9 cellular contexts compared by ENCODE assay signal in the genomic region with DNA sequence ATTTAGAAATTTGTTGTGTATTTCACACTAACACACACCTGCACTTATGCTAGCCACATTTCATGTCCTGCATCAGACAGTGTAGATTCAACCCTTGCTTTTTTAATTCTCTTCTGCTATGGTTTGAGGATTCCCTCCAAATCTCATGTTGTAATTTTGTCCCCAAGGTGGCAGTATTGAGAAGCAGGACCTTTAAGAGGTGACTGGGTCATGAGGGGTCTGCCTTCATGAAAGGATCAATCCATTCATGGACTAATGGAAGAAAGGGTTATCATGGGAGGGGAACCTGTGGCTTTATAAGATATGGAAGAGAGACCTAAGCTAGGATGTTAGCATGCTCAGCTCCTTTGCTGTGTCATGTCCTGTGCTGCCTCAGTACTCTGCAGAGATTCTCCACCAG.
DNase-seq lines count a peak whose midpoint lies in the region; FAIRE-seq and TF ChIP-seq lines count a peak whose summit lies in the region.
"Had no signal": no experiment of that assay in that cellular context is flagged by ENCODE, and none has a peak within 500 bp of the region (broad histone marks: within the 10 kb centered on the region; RNA-seq: fewer than 3 reads in every experiment).

No MANE protein-coding gene starts in this region.

- H3K36me3 ChIP-seq in WERI-Rb-1, result no peaks in the 10 kb centered on the region
- H3K36me3 ChIP-seq in keratinocyte (ENCODE audit: control insufficient read depth in 2 of 2, extremely low read depth in 1 of 2, insufficient read depth in 2 of 2, low read length in 2 of 2), result no peaks in the 10 kb centered on the region
- no peaks in the 10 kb centered on the region for H3K36me3 ChIP-seq in ovary

- no peaks in the 10 kb centered on the region for H3K4me1 Mint-ChIP-seq in activated T-cell treated with anti-CD3 and anti-CD28 coated beads, Interleukin-2, amount 50 U/mL, for 24 hours (ENCODE audit: low read depth)

- H3K9me1 ChIP-seq in keratinocyte (ENCODE audit: control insufficient read depth, extremely low read depth, insufficient read depth, low read length), result no peaks in the 10 kb centered on the region

- intact Hi-C loops in ovary (cut with DNase I), result no loop called here

- no peaks in the 10 kb centered on the region for H4K20me1 ChIP-seq in keratinocyte (ENCODE audit: control insufficient read depth, extremely low read depth, insufficient read depth, low read length)

- H3K9ac ChIP-seq in keratinocyte (ENCODE audit: control insufficient read depth, extremely low read depth, insufficient read depth, low read length), result no peak overlapping the region

- no peak overlapping the region for H2AFZ ChIP-seq in keratinocyte (ENCODE audit: control insufficient read depth, low read length)

- H3K27me3 ChIP-seq in WERI-Rb-1 (ENCODE audit: insufficient read depth, low read depth, severe bottlenecking), result no peaks in the 10 kb centered on the region
- no peaks in the 10 kb centered on the region for H3K27me3 ChIP-seq in keratinocyte (ENCODE audit: control insufficient read depth, extremely low read depth, insufficient read depth, low read length)
- no peaks in the 10 kb centered on the region for H3K27me3 ChIP-seq in ovary

- H3K36me3 Mint-ChIP-seq in activated T-cell treated with anti-CD3 and anti-CD28 coated beads, Interleukin-2, amount 50 U/mL, for 24 hours (ENCODE audit: low read depth), result no peaks in the 10 kb centered on the region

- H3K4me1 ChIP-seq in keratinocyte (ENCODE audit: control insufficient read depth, extremely low read depth, insufficient read depth, low read length) (peaks cover 3% of the 10 kb centered on the region), ovary (ENCODE audit: insufficient read depth) (no peaks in the 10 kb centered on the region)

- in situ Hi-C loops in ACHN (cut with HindIII; ENCODE audit: low pct_ligation_motif_present, low pct_unique_long_range_greater_than_20kb, low sequenced_read_pairs), result no loop called here

- no peak for TF ChIP-seq POLR2A in ovary (IDR thresholded peaks at IDR 0.05)

- H3K9me3 ChIP-seq in WERI-Rb-1 (ENCODE audit: severe bottlenecking), result no peaks in the 10 kb centered on the region
- H3K9me3 ChIP-seq in keratinocyte (ENCODE audit: control insufficient read depth, low read depth, low read length), result no peaks in the 10 kb centered on the region
- no peaks in the 10 kb centered on the region for H3K9me3 ChIP-seq in ovary

- H3K79me2 ChIP-seq in keratinocyte (ENCODE audit: control insufficient read depth, insufficient read depth, low read length), result no peaks in the 10 kb centered on the region

- dilution Hi-C loops in keratinocyte (cut with MboI; ENCODE audit: extremely low pct_ligation_motif_present, low sequenced_read_pairs), result no loop called here

- H3K4me3 ChIP-seq in WERI-Rb-1 (ENCODE audit: low read depth, low read length) (no peak overlapping the region), keratinocyte (ENCODE audit: control insufficient read depth in 2 of 3, extremely low read depth in 1 of 3, insufficient read depth in 2 of 3, low read depth in 1 of 3, low read length in 3 of 3) (no peak overlapping the region), ovary (no peak overlapping the region)

- TF ChIP-seq EP300 in ovary (IDR thresholded peaks at IDR 0.05), result no peak

- peak overlapping the region; percentile 60 for H3K27ac ChIP-seq in WERI-Rb-1
- no peak overlapping the region for H3K27ac ChIP-seq in keratinocyte (ENCODE audit: control insufficient read depth, insufficient read depth, low read length)
- no peak overlapping the region for H3K27ac ChIP-seq in ovary

- no peaks in the 10 kb centered on the region for H3K27me3 Mint-ChIP-seq in activated T-cell treated with anti-CD3 and anti-CD28 coated beads, Interleukin-2, amount 50 U/mL, for 24 hours

- no peak for FAIRE-seq in keratinocyte (lab: Jason Lieb, UNC)

- peak; percentile 65 for DNase-seq in ACHN
- peak; percentile 9 for DNase-seq in HK-2 (ENCODE audit: unreplicated experiment)
- DNase-seq in WERI-Rb-1, result peak; percentile 59
- DNase-seq in keratinocyte (ENCODE audit: low read depth, low spot score), result no peak
- DNase-seq in activated T-cell treated with anti-CD3 and anti-CD28 coated beads, Interleukin-2, amount 50 U/mL, for 24 hours, result no peak
- DNase-seq in ovary, result no peak
- DNase-seq in ecto neural progenitor cell (ENCODE audit: low spot score), result no peak
- DNase-seq in NOMO-1 (lab: John Stamatoyannopoulos, UW; ENCODE audit: unreplicated experiment in 2 of 2), result no peak
- DNase-seq: NCI-H1092 treated with DMSO at 0.1 percent for 48 hours had no signal

- no peak overlapping the region for H3K4me3 Mint-ChIP-seq in activated T-cell treated with anti-CD3 and anti-CD28 coated beads, Interleukin-2, amount 50 U/mL, for 24 hours

- H3K4me2 ChIP-seq in keratinocyte (ENCODE audit: control insufficient read depth, extremely low read depth, insufficient read depth, low read depth, low read length), result no peak overlapping the region

- peak; percentile 45 for TF ChIP-seq CTCF in WERI-Rb-1 (IDR thresholded peaks at IDR 0.05; ENCODE audit: low read depth, low read length)
- TF ChIP-seq CTCF in keratinocyte (optimal IDR thresholded peaks at IDR 0.05 in 1 of 3, IDR thresholded peaks at IDR 0.05 in 1 of 3, conservative IDR thresholded peaks at IDR 0.05 in 1 of 3; ENCODE audit: extremely low read depth in 1 of 3, insufficient read depth in 2 of 3, low read length in 3 of 3), result peak; percentile 14 to 37 (median 35)
- no peak for TF ChIP-seq CTCF in ovary (IDR thresholded peaks at IDR 0.05)

- peaks cover 19% of the 10 kb centered on the region for H3K9me3 Mint-ChIP-seq in activated T-cell treated with anti-CD3 and anti-CD28 coated beads, Interleukin-2, amount 50 U/mL, for 24 hours

- no peak overlapping the region for H3K27ac Mint-ChIP-seq in activated T-cell treated with anti-CD3 and anti-CD28 coated beads, Interleukin-2, amount 50 U/mL, for 24 hours

Comparison
In these comparisons a context has a peak if more than half of its experiments do, and no peak if none do; other contexts are left out.
1. DNase-seq: peak in ACHN (single experiment), HK-2 (single experiment) and WERI-Rb-1 (single experiment); none in keratinocyte (single experiment), activated T-cell treated with anti-CD3 and anti-CD28 coated beads, Interleukin-2, amount 50 U/mL, for 24 hours (single experiment), ovary (0 of 5), ecto neural progenitor cell (single experiment) and NOMO-1 (0 of 2).
2. CTCF ChIP-seq: peak in WERI-Rb-1 (single experiment) and keratinocyte (3 of 3); none in ovary (0 of 3).